ENCODE assay signal across 6 cellular contexts in the genomic region with DNA sequence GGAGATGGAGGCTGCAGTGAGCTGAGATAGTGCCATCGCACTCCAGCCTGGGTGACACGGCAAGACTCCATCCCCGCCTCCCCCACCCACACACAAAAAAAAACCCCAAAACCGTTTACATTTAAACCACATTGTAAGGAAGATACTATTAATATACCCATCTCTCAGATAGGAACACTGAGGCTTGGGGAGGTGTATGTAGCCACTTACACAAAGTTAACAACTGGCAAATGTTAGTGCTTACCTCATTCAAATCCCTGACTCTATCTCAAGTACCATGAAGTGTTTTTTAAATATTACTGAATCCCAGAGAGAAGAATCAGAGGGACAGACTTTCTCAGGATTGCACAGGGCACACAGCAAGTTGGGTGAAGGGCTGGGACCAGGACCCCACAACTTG.
"Had no signal": no experiment of that assay in that cellular context is flagged by ENCODE, and none has a peak within 500 bp of the region (broad histone marks: within the 10 kb centered on the region; RNA-seq: fewer than 3 reads in every experiment).

No MANE protein-coding gene starts in this region.

- FAIRE-seq: HTR-8/SVneo had no signal

- H3K27ac ChIP-seq: HL-60, KMS-11 had no signal

- DNase-seq: IMR-90, KBM-7, KG1 had no signal

- H3K9ac ChIP-seq: KMS-11 had no signal

- H3K4me2 ChIP-seq: KMS-11 had no signal
